ENCODE assay signal across 16 cellular contexts in genomic region chr3:123385072-123385471, GRCh38.
A peak's percentile ranks its signal among the peaks of the same experiment; 100 is the strongest.
DNase-seq lines count a peak whose midpoint lies in the region; ATAC-seq and TF ChIP-seq lines count a peak whose summit lies in the region.
"Had no signal": no experiment of that assay in that cellular context is flagged by ENCODE, and none has a peak within 500 bp of the region (broad histone marks: within the 10 kb centered on the region; RNA-seq: fewer than 3 reads in every experiment).

No MANE protein-coding gene starts in this region.

- H3K9ac ChIP-seq in mucosa of rectum (ENCODE audit: low read depth in 1 of 2, low read length in 2 of 2), result no peak overlapping the region

- no peak for TF ChIP-seq CTCF in esophagus squamous epithelium (IDR thresholded peaks at IDR 0.05)
- TF ChIP-seq CTCF in uterus (IDR thresholded peaks at IDR 0.05), result no peak
- TF ChIP-seq CTCF in natural killer cell (IDR thresholded peaks at IDR 0.05), result no peak
- TF ChIP-seq CTCF in progenitor cell of endocrine pancreas (IDR thresholded peaks at IDR 0.05; ENCODE audit: unreplicated experiment), result no peak

- H3K27me3 Mint-ChIP-seq in natural killer cell (ENCODE audit: low read depth in 2 of 2) (peaks cover 7 to 23% of the 10 kb centered on the region in 2 donors), progenitor cell of endocrine pancreas (no peaks in the 10 kb centered on the region)

- WGBS in esophagus squamous epithelium, 2 donors, result 54 to 64% methylated on average over 6 of the region's 8 CpGs

- H3K36me3 Mint-ChIP-seq in natural killer cell (no peaks in the 10 kb centered on the region), progenitor cell of endocrine pancreas (ENCODE audit: insufficient read depth) (no peaks in the 10 kb centered on the region)
- H3K36me3 Mint-ChIP-seq: naive thymus-derived CD4-positive, alpha-beta T cell had no signal

- H3K27ac ChIP-seq in esophagus squamous epithelium, result peak overlapping the region; percentile 39 to 86 (median 74)
- H3K27ac ChIP-seq in mucosa of rectum (ENCODE audit: low read depth in 2 of 2, low read length in 2 of 2), result peak overlapping the region; percentile 50 to 69
- peak overlapping the region; percentile 64 to 74 for H3K27ac ChIP-seq in uterus

- intact Hi-C loops in esophagus squamous epithelium (cut with DNase I), result no loop called here
- intact Hi-C loops in uterus (cut with DNase I; ENCODE audit: low total_unique reads), result no loop called here
- intact Hi-C loops in natural killer cell (cut with micrococcal nuclease), result no loop called here

- no peak for ATAC-seq in natural killer cell
- ATAC-seq: naive thymus-derived CD4-positive, alpha-beta T cell had no signal

- TF ChIP-seq POLR2A in esophagus squamous epithelium (IDR thresholded peaks at IDR 0.05) (peak in 1 of 4 donors; percentile 10), uterus (IDR thresholded peaks at IDR 0.05) (no peak)

- no peak overlapping the region for H3K4me3 Mint-ChIP-seq in natural killer cell
- no peak overlapping the region for H3K4me3 Mint-ChIP-seq in progenitor cell of endocrine pancreas (ENCODE audit: low read depth)
- H3K4me3 Mint-ChIP-seq: naive thymus-derived CD4-positive, alpha-beta T cell had no signal

- DNase-seq in NCI-H748 (lab: John Stamatoyannopoulos, UW; ENCODE audit: unreplicated experiment) (peak; percentile 13), NCI-H748 treated with DMSO at 0.1 percent for 48 hours (lab: John Stamatoyannopoulos, UW) (no peak), esophagus squamous epithelium (lab: John Stamatoyannopoulos, UW) (no peak), uterus (peak in 1 of 2 donors; percentile 55), natural killer cell (no peak), progenitor cell of endocrine pancreas (ENCODE audit: low spot score, unreplicated experiment) (no peak), AG20443 (ENCODE audit: low spot score) (no peak)
- DNase-seq: activated CD4-positive, alpha-beta T cell treated with anti-CD3 and anti-CD28 coated beads for 1 hour; activated T-cell treated with anti-CD3 and anti-CD28 coated beads for 4 hours; amniotic stem cell; effector memory CD4-positive, alpha-beta T cell; foreskin melanocyte; islet precursor cell; naive thymus-derived CD4-positive, alpha-beta T cell had no signal

- H3K9me3 ChIP-seq in esophagus squamous epithelium (no peaks in the 10 kb centered on the region), mucosa of rectum (ENCODE audit: control insufficient read depth in 2 of 2, low read length in 2 of 2) (no peaks in the 10 kb centered on the region), uterus (no peaks in the 10 kb centered on the region)
- H3K9me3 ChIP-seq: A549 had no signal

- H3K4me1 ChIP-seq in esophagus squamous epithelium, result peaks cover 0 to 68% (median 19%) of the 10 kb centered on the region in 3 donors
- H3K4me1 ChIP-seq in mucosa of rectum (ENCODE audit: control insufficient read depth in 2 of 2, insufficient read depth in 2 of 2, low read length in 2 of 2), result peaks cover 8 to 11% of the 10 kb centered on the region in 2 donors
- H3K4me1 ChIP-seq in uterus, result peaks cover 4 to 15% of the 10 kb centered on the region in 2 donors

- no peaks in the 10 kb centered on the region for H3K27me3 ChIP-seq in esophagus squamous epithelium
- no peaks in the 10 kb centered on the region for H3K27me3 ChIP-seq in mucosa of rectum (ENCODE audit: control insufficient read depth in 2 of 2, insufficient read depth in 2 of 2, low read length in 2 of 2)
- no peaks in the 10 kb centered on the region for H3K27me3 ChIP-seq in uterus

- H3K36me3 ChIP-seq in esophagus squamous epithelium (no peaks in the 10 kb centered on the region), mucosa of rectum (ENCODE audit: control insufficient read depth in 2 of 2, insufficient read depth in 2 of 2, low read length in 2 of 2) (no peaks in the 10 kb centered on the region), uterus (no peaks in the 10 kb centered on the region)

- no peaks in the 10 kb centered on the region for H3K4me1 Mint-ChIP-seq in natural killer cell
- H3K4me1 Mint-ChIP-seq in progenitor cell of endocrine pancreas (ENCODE audit: low read depth), result peaks cover 37% of the 10 kb centered on the region
- H3K4me1 Mint-ChIP-seq: naive thymus-derived CD4-positive, alpha-beta T cell had no signal

- H3K4me3 ChIP-seq in esophagus squamous epithelium (no peak overlapping the region), mucosa of rectum (ENCODE audit: low read length in 2 of 2) (no peak overlapping the region), uterus (no peak overlapping the region)
- H3K4me3 ChIP-seq: A549 had no signal

- H3K9me3 Mint-ChIP-seq in natural killer cell, result no peaks in the 10 kb centered on the region
- H3K9me3 Mint-ChIP-seq in progenitor cell of endocrine pancreas (ENCODE audit: low read depth), result no peaks in the 10 kb centered on the region
- H3K9me3 Mint-ChIP-seq: naive thymus-derived CD4-positive, alpha-beta T cell had no signal

- H3K27ac Mint-ChIP-seq in natural killer cell (no peak overlapping the region), progenitor cell of endocrine pancreas (no peak overlapping the region)
- H3K27ac Mint-ChIP-seq: naive thymus-derived CD4-positive, alpha-beta T cell had no signal
